33 cellular contexts compared by ENCODE assay signal in the genomic region with DNA sequence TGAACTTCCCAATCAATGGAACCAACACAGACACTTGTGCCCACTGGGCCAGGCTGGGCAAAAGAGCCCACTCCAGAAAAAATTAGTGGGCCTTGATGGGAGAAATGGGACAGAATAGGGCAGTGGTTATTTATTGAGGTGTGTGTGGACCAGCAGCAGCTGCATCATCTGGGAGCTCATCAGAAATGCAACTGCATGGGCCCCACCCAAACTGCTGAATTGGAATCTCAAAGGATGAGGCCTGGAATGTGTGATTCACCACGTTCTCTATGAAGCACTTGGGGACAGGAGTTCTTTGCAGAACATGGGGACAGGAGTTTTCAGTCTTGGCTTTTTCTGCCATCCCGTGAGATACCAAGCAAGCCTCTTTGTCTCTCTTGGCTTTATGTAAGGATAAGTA.
"Had no signal": no experiment of that assay in that cellular context is flagged by ENCODE, and none has a peak within 500 bp of the region (broad histone marks: within the 10 kb centered on the region; RNA-seq: fewer than 3 reads in every experiment).

No MANE protein-coding gene starts in this region.

- H3K4me3 Mint-ChIP-seq: activated CD4-positive, alpha-beta memory T cell treated with anti-CD3 and anti-CD28 coated beads for 36 hours; activated CD4-positive, alpha-beta T cell treated with anti-CD3 and anti-CD28 coated beads, Interleukin-2, amount 10 ng/mL, durations not matched to agents 24 days and 14 days; activated naive CD4-positive, alpha-beta T cell treated with anti-CD3 and anti-CD28 coated beads, Interleukin-2, amount 10 ng/mL, durations not matched to agents 7 days and 5 days; activated naive CD8-positive, alpha-beta T cell treated with anti-CD3 and anti-CD28 coated beads, Interleukin-2, amount 10 ng/mL, durations not matched to agents 7 days and 5 days; activated T-cell treated with anti-CD3 and anti-CD28 coated beads, Interleukin-2, amount 50 U/mL, for 24 hours; effector memory CD8-positive, alpha-beta T cell; mesothelial cell of epicardium; stimulated activated memory B cell treated with anti-CD40 and anti-IgM and Interleukin-4, amounts not matched to agents 10 μg/mL and 1 μg/mL and 100 μg/mL, for 72 hours; stimulated activated naive CD8-positive, alpha-beta T cell treated with anti-CD3 and anti-CD28 coated beads, Interleukin-15, amount 100 ng/mL, for 72 hours; T-helper 17 cell had no signal

- H3K36me3 Mint-ChIP-seq: activated CD4-positive, alpha-beta memory T cell treated with anti-CD3 and anti-CD28 coated beads for 36 hours; activated naive CD4-positive, alpha-beta T cell treated with anti-CD3 and anti-CD28 coated beads, Interleukin-2, amount 10 ng/mL, durations not matched to agents 7 days and 5 days; activated naive CD8-positive, alpha-beta T cell treated with anti-CD3 and anti-CD28 coated beads, Interleukin-2, amount 10 ng/mL, durations not matched to agents 7 days and 5 days; mesothelial cell of epicardium; natural killer cell; stimulated activated memory B cell treated with anti-CD40 and anti-IgM and Interleukin-4, amounts not matched to agents 10 μg/mL and 1 μg/mL and 100 μg/mL, for 72 hours had no signal

- H3K9me3 Mint-ChIP-seq: activated CD4-positive, alpha-beta memory T cell treated with anti-CD3 and anti-CD28 coated beads for 36 hours; activated CD4-positive, alpha-beta T cell treated with anti-CD3 and anti-CD28 coated beads, Interleukin-2, amount 10 ng/mL, durations not matched to agents 24 days and 14 days; activated naive CD4-positive, alpha-beta T cell treated with anti-CD3 and anti-CD28 coated beads, Interleukin-2, amount 10 ng/mL, durations not matched to agents 7 days and 5 days; activated naive CD8-positive, alpha-beta T cell treated with anti-CD3 and anti-CD28 coated beads, Interleukin-2, amount 10 ng/mL, durations not matched to agents 7 days and 5 days; activated T-cell treated with anti-CD3 and anti-CD28 coated beads, Interleukin-2, amount 50 U/mL, for 24 hours; effector memory CD8-positive, alpha-beta T cell; natural killer cell; stimulated activated memory B cell treated with anti-CD40 and anti-IgM and Interleukin-4, amounts not matched to agents 10 μg/mL and 1 μg/mL and 100 μg/mL, for 72 hours; stimulated activated naive CD8-positive, alpha-beta T cell treated with anti-CD3 and anti-CD28 coated beads, Interleukin-15, amount 100 ng/mL, for 72 hours had no signal

- H3K4me3 ChIP-seq: right lobe of liver, skin epidermis, upper lobe of left lung had no signal

- H3K27ac ChIP-seq: brain microvascular endothelial cell, right lobe of liver, skin epidermis, upper lobe of left lung, WERI-Rb-1 had no signal

- H3K4me1 ChIP-seq: right lobe of liver, upper lobe of left lung had no signal

- H3K27ac Mint-ChIP-seq: activated CD4-positive, alpha-beta memory T cell treated with anti-CD3 and anti-CD28 coated beads for 36 hours; activated CD4-positive, alpha-beta T cell treated with anti-CD3 and anti-CD28 coated beads, Interleukin-2, amount 10 ng/mL, durations not matched to agents 24 days and 14 days; activated naive CD4-positive, alpha-beta T cell treated with anti-CD3 and anti-CD28 coated beads, Interleukin-2, amount 10 ng/mL, durations not matched to agents 7 days and 5 days; activated naive CD8-positive, alpha-beta T cell treated with anti-CD3 and anti-CD28 coated beads, Interleukin-2, amount 10 ng/mL, durations not matched to agents 7 days and 5 days; activated T-cell treated with anti-CD3 and anti-CD28 coated beads, Interleukin-2, amount 50 U/mL, for 24 hours; effector memory CD8-positive, alpha-beta T cell; mesothelial cell of epicardium; stimulated activated memory B cell treated with anti-CD40 and anti-IgM and Interleukin-4, amounts not matched to agents 10 μg/mL and 1 μg/mL and 100 μg/mL, for 72 hours; stimulated activated naive CD8-positive, alpha-beta T cell treated with anti-CD3 and anti-CD28 coated beads, Interleukin-15, amount 100 ng/mL, for 72 hours; T-helper 17 cell had no signal

- H3K36me3 ChIP-seq: brain microvascular endothelial cell, right lobe of liver, upper lobe of left lung, WERI-Rb-1 had no signal

- H3K9me3 ChIP-seq: right lobe of liver, upper lobe of left lung had no signal

- H3K27me3 Mint-ChIP-seq: activated CD4-positive, alpha-beta T cell treated with anti-CD3 and anti-CD28 coated beads, Interleukin-2, amount 10 ng/mL, durations not matched to agents 24 days and 14 days had no signal

- DNase-seq: activated CD4-positive, alpha-beta memory T cell treated with anti-CD3 and anti-CD28 coated beads for 36 hours; activated CD4-positive, alpha-beta T cell treated with anti-CD3 and anti-CD28 coated beads, Interleukin-2, amount 10 ng/mL, durations not matched to agents 24 days and 14 days; activated CD4-positive, CD25-positive, alpha-beta regulatory T cell treated with anti-CD3 and anti-CD28 coated beads, Interleukin-2, amount 50 U/mL, for 72 hours; activated CD8-positive, alpha-beta memory T cell treated with anti-CD3 and anti-CD28 coated beads, Interleukin-2, amount 50 U/mL, for 48 hours; activated gamma-delta T cell; activated naive CD4-positive, alpha-beta T cell treated with anti-CD3 and anti-CD28 coated beads, Interleukin-2, amount 10 ng/mL, durations not matched to agents 7 days and 5 days; activated naive CD8-positive, alpha-beta T cell treated with anti-CD3 and anti-CD28 coated beads, Interleukin-2, amount 10 ng/mL, durations not matched to agents 7 days and 5 days; activated T-cell treated with anti-CD3 and anti-CD28 coated beads, Interleukin-2, amount 50 U/mL, for 24 hours; brain microvascular endothelial cell; caudate nucleus; cortex of kidney; effector memory CD8-positive, alpha-beta T cell; erythroblast; foreskin fibroblast; head of caudate nucleus; hippocampal formation; left cardiac atrium; left ventricle myocardium superior; mammary epithelial cell; natural killer cell; right lobe of liver; stimulated activated CD4-positive, alpha-beta T cell treated with anti-CD3 and anti-CD28 coated beads, Interleukin-4, amount 100 ng/mL, for 24 hours; stimulated activated naive CD8-positive, alpha-beta T cell treated with anti-CD3 and anti-CD28 coated beads, Interleukin-15, amount 100 ng/mL, for 72 hours; substantia nigra; T-helper 17 cell; T1000; upper lobe of left lung; WERI-Rb-1 had no signal

- H3K27me3 ChIP-seq: brain microvascular endothelial cell, right lobe of liver, upper lobe of left lung had no signal

- H3K4me1 Mint-ChIP-seq: activated CD4-positive, alpha-beta T cell treated with anti-CD3 and anti-CD28 coated beads, Interleukin-2, amount 10 ng/mL, durations not matched to agents 24 days and 14 days; stimulated activated memory B cell treated with anti-CD40 and anti-IgM and Interleukin-4, amounts not matched to agents 10 μg/mL and 1 μg/mL and 100 μg/mL, for 72 hours; stimulated activated naive CD8-positive, alpha-beta T cell treated with anti-CD3 and anti-CD28 coated beads, Interleukin-15, amount 100 ng/mL, for 72 hours had no signal

- FAIRE-seq: astrocyte, keratinocyte had no signal

- ATAC-seq: effector memory CD8-positive, alpha-beta T cell; left cardiac atrium; left ventricle myocardium superior; right lobe of liver; stimulated activated memory B cell treated with anti-CD40 and anti-IgM and Interleukin-4, amounts not matched to agents 10 μg/mL and 1 μg/mL and 100 μg/mL, for 72 hours; stimulated activated naive CD8-positive, alpha-beta T cell treated with anti-CD3 and anti-CD28 coated beads, Interleukin-15, amount 100 ng/mL, for 72 hours; T-helper 17 cell had no signal
